In genomic region chr3:179956416-179956830, GRCh38 we compare ENCODE assay signal across 9 cellular contexts.
DNase-seq lines count a peak whose midpoint lies in the region; ATAC-seq, FAIRE-seq and TF ChIP-seq lines count a peak whose summit lies in the region.
"Had no signal": no experiment of that assay in that cellular context is flagged by ENCODE, and none has a peak within 500 bp of the region (broad histone marks: within the 10 kb centered on the region; RNA-seq: fewer than 3 reads in every experiment).

No MANE protein-coding gene starts in this region.

- TF ChIP-seq POLR2A in GM12878 (IDR thresholded peaks at IDR 0.05; ENCODE audit: low read depth, low read length): no peak
- no peak for TF ChIP-seq POLR2A in ovary (IDR thresholded peaks at IDR 0.05)

- H4K8ac ChIP-seq in mesenchymal stem cell (ENCODE audit: low read length): no peak overlapping the region

- in situ Hi-C loops in GM12878 (cut with MboI): loop anchor here (25.0 kb wide), 2 partner anchors 894 to 1444 kb away; partner anchors contain the start of gene ZMAT3

- H4K91ac ChIP-seq in mesenchymal stem cell (ENCODE audit: low read length): no peak overlapping the region

- RAD21 ChIA-PET in GM12878 (lab: Charles Lee; ENCODE audit: unreplicated experiment): interaction anchor here (1.4 to 3.2 kb wide), 7 partner anchors 11 to 376 kb away, joined by 4 to 22 read pairs (median 10); no protein-coding TSS in a partner anchor

- POLR2A ChIA-PET in GM12878 (lab: Charles Lee): interaction anchor here (2.9 kb wide), 1 partner anchor 11 kb away, joined by 17 read pairs; no protein-coding TSS in a partner anchor
- POLR2A ChIA-PET in SK-N-SH (lab: Yijun Ruan, JAX): no interaction called here

- H3K79me2 ChIP-seq in GM12878 (ENCODE audit: control insufficient read depth, insufficient read depth, low read length) (no peaks in the 10 kb centered on the region), SK-N-SH (ENCODE audit: insufficient read depth) (no peaks in the 10 kb centered on the region)

- no peaks in the 10 kb centered on the region for H3K79me1 ChIP-seq in mesenchymal stem cell (replicated peaks; ENCODE audit: low read length, poor library complexity, severe bottlenecking)

- H3K23ac ChIP-seq in mesenchymal stem cell (ENCODE audit: low read length in 2 of 2): no peak overlapping the region

- H3K9me3 ChIP-seq in GM12878 (replicated peaks; ENCODE audit: control insufficient read depth, insufficient read depth, low read length) (peaks cover 3% of the 10 kb centered on the region; the same call in 2 of the 3 replicates), SK-N-SH (no peaks in the 10 kb centered on the region), mesenchymal stem cell (ENCODE audit: control insufficient read depth, low read length) (no peaks in the 10 kb centered on the region), BE2C (no peaks in the 10 kb centered on the region), ovary (no peaks in the 10 kb centered on the region)

- DNase-seq in Jurkat, Clone E6-1 (ENCODE audit: low read depth, low spot score): peak; percentile 98
- DNase-seq in GM12878 (ENCODE audit: low read depth, low spot score): peak; percentile 96
- DNase-seq in SK-N-SH: no peak
- DNase-seq in mesenchymal stem cell: no peak
- no peak for DNase-seq in BE2C
- no peak for DNase-seq in ovary

- H2AFZ ChIP-seq in GM12878 (ENCODE audit: control insufficient read depth, low read depth, low read length) (no peak overlapping the region), SK-N-SH (ENCODE audit: low read depth) (no peak overlapping the region), mesenchymal stem cell (ENCODE audit: low read depth, low read length) (no peak overlapping the region)

- peak overlapping the region; percentile 46 for H3K4me3 ChIP-seq in Jurkat, Clone E6-1 (ENCODE audit: low read length)
- H3K4me3 ChIP-seq in GM12878 (peak overlapping the region; percentile 4; the same call in 1 of the 2 replicates), SK-N-SH (ENCODE audit: low read depth in 2 of 2, low read length in 1 of 2) (no peak overlapping the region), mesenchymal stem cell (ENCODE audit: insufficient read depth in 1 of 2, low read depth in 1 of 2, low read length in 2 of 2) (no peak overlapping the region), BE2C (ENCODE audit: low read depth, low read length) (no peak overlapping the region), ovary (no peak overlapping the region)

- FAIRE-seq in GM12878 (lab: Jason Lieb, UNC): peak; percentile 80
- FAIRE-seq: bronchial epithelial cell had no signal

- no peak overlapping the region for H3K14ac ChIP-seq in mesenchymal stem cell (ENCODE audit: low read length in 2 of 2)

- H3K36me3 ChIP-seq in GM12878 (ENCODE audit: control insufficient read depth in 2 of 2, insufficient read depth in 2 of 2, low read length in 1 of 2) (no peaks in the 10 kb centered on the region), SK-N-SH (replicated peaks in 1 of 2; ENCODE audit: control insufficient read depth in 1 of 2, insufficient read depth in 2 of 2, low read length in 1 of 2) (no peaks in the 10 kb centered on the region), mesenchymal stem cell (ENCODE audit: control insufficient read depth in 1 of 2, insufficient read depth in 2 of 2, low read depth in 1 of 2, low read length in 2 of 2) (no peaks in the 10 kb centered on the region), BE2C (no peaks in the 10 kb centered on the region), ovary (no peaks in the 10 kb centered on the region)

- CTCF ChIA-PET in GM12878 (lab: Yijun Ruan, JAX) (interaction anchor here (1.5 to 3.2 kb wide), 4 partner anchors 27 to 145 kb away, joined by 4 to 14 read pairs (median 8); no protein-coding TSS in a partner anchor), SK-N-SH (lab: Yijun Ruan, JAX) (interaction anchor here (1.4 kb wide), 1 partner anchor 27 kb away, joined by 4 read pairs; no protein-coding TSS in a partner anchor)

- no peak overlapping the region for H3K4ac ChIP-seq in mesenchymal stem cell (ENCODE audit: low read depth in 1 of 2, low read length in 2 of 2)

- H3K27me3 ChIP-seq in GM12878 (replicated peaks in 1 of 2; ENCODE audit: control insufficient read depth in 2 of 2, insufficient read depth in 2 of 2, low read length in 1 of 2) (no peaks in the 10 kb centered on the region), SK-N-SH (ENCODE audit: insufficient read depth) (no peaks in the 10 kb centered on the region), mesenchymal stem cell (ENCODE audit: control insufficient read depth in 1 of 2, insufficient read depth in 1 of 2, low read length in 2 of 2) (no peaks in the 10 kb centered on the region), BE2C (no peaks in the 10 kb centered on the region), ovary (no peaks in the 10 kb centered on the region)

- H2BK120ac ChIP-seq in mesenchymal stem cell (ENCODE audit: low read depth, low read length): no peak overlapping the region

- H3K27ac ChIP-seq in GM12878 (ENCODE audit: control insufficient read depth, insufficient read depth) (peak overlapping the region; percentile 70), SK-N-SH (ENCODE audit: low read depth in 2 of 2, low read length in 1 of 2) (no peak overlapping the region), mesenchymal stem cell (ENCODE audit: low read length, poor library complexity, severe bottlenecking) (no peak overlapping the region), ovary (no peak overlapping the region)

- H3K18ac ChIP-seq in mesenchymal stem cell (ENCODE audit: low read depth in 1 of 2, low read length in 2 of 2): no peak overlapping the region

- SMC1A ChIA-PET in GM12878 (lab: Charles Lee; ENCODE audit: uncharacterized antibody, unreplicated experiment): interaction anchor here (0.6 to 4.4 kb wide), 15 partner anchors 8 to 594 kb away, joined by 3 to 38 read pairs (median 4); partner anchors contain the start of gene PEX5L

- no peak for TF ChIP-seq CTCF in GM12878 (IDR thresholded peaks at IDR 0.05 in 2 of 3, conservative IDR thresholded peaks at IDR 0.05 in 1 of 3; ENCODE audit: control insufficient read depth in 2 of 3, extremely low read depth in 1 of 3, insufficient read depth in 1 of 3, low read depth in 3 of 3, low read length in 3 of 3)
- no peak for TF ChIP-seq CTCF in SK-N-SH (IDR thresholded peaks at IDR 0.05)
- no peak for TF ChIP-seq CTCF in BE2C (IDR thresholded peaks at IDR 0.05; ENCODE audit: low read depth, low read length)
- TF ChIP-seq CTCF in ovary (IDR thresholded peaks at IDR 0.05): no peak

- no peaks in the 10 kb centered on the region for H3F3A ChIP-seq in SK-N-SH (replicated peaks; ENCODE audit: insufficient read depth)

- H3K4me2 ChIP-seq in GM12878 (ENCODE audit: control insufficient read depth, insufficient read depth) (peak overlapping the region; percentile 75), SK-N-SH (no peak overlapping the region), mesenchymal stem cell (ENCODE audit: low read length, poor library complexity, severe bottlenecking) (no peak overlapping the region)

- no peak overlapping the region for H2AK5ac ChIP-seq in mesenchymal stem cell (ENCODE audit: low read length, severe bottlenecking)

- peak; percentile 89 to 98 for TF ChIP-seq EP300 in GM12878 (IDR thresholded peaks at IDR 0.05; ENCODE audit: borderline replicate concordance in 1 of 2, control insufficient read depth in 1 of 2, low read depth in 2 of 2, low read length in 2 of 2)
- TF ChIP-seq EP300 in SK-N-SH (IDR thresholded peaks at IDR 0.05; ENCODE audit: borderline replicate concordance in 1 of 2, low read depth in 1 of 2, low read length in 1 of 2): no peak
- no peak for TF ChIP-seq EP300 in ovary (IDR thresholded peaks at IDR 0.05)

- no peaks in the 10 kb centered on the region for H3K9me2 ChIP-seq in SK-N-SH

- no TSS peak for BruUV-seq in GM12878 (replicated peaks; lab: Mats Ljungman, UMichigan)

- WGBS in GM12878 (ENCODE audit: insufficient coverage, insufficient replicate concordance, low lambda C conversion rate, missing lambda C conversion rate): 3% methylated on average over 7 of the region's 7 CpGs
- 76% methylated on average over 7 of the region's 7 CpGs for WGBS in SK-N-SH (ENCODE audit: low lambda C conversion rate)
- 89% methylated on average over 7 of the region's 7 CpGs for WGBS in mesenchymal stem cell
- WGBS in ovary, 3 donors: 83 to 94% (median 94%) methylated on average over 7 of the region's 7 CpGs

- intact Hi-C loops in GM12878 (cut with micrococcal nuclease; ENCODE audit: unreplicated experiment): loop anchor here (1.0 to 10.0 kb wide), 4 partner anchors 27 to 308 kb away; partner anchors contain the start of gene PEX5L
- intact Hi-C loops in ovary (cut with DNase I): no loop called here

- H3K9ac ChIP-seq in GM12878 (ENCODE audit: control insufficient read depth, insufficient read depth, low read length) (no peak overlapping the region), SK-N-SH (no peak overlapping the region), mesenchymal stem cell (ENCODE audit: low read length) (no peak overlapping the region)

- ATAC-seq in GM18873 (IDR thresholded peaks at IDR 0.05; ENCODE audit: low FRiP score, unreplicated experiment): peak; percentile 94
- ATAC-seq in HG02571 (IDR thresholded peaks at IDR 0.05; ENCODE audit: unreplicated experiment): peak; percentile 86
- ATAC-seq in GM12878: peak; percentile 91

- H2BK5ac ChIP-seq in mesenchymal stem cell (ENCODE audit: low read depth, low read length, poor library complexity, severe bottlenecking): no peak overlapping the region

- H2BK15ac ChIP-seq in mesenchymal stem cell (ENCODE audit: low read depth, poor library complexity, severe bottlenecking): no peak overlapping the region

- no peak overlapping the region for H2BK12ac ChIP-seq in mesenchymal stem cell (ENCODE audit: low read length in 2 of 2)

- no peaks in the 10 kb centered on the region for H4K20me1 ChIP-seq in GM12878 (ENCODE audit: control insufficient read depth, insufficient read depth)
- no peaks in the 10 kb centered on the region for H4K20me1 ChIP-seq in SK-N-SH (ENCODE audit: insufficient read depth)

- peaks cover 27% of the 10 kb centered on the region for H3K4me1 ChIP-seq in GM12878 (ENCODE audit: control insufficient read depth, insufficient read depth, low read length)
- H3K4me1 ChIP-seq in SK-N-SH (ENCODE audit: control insufficient read depth in 1 of 2, insufficient read depth in 2 of 2, low read depth in 1 of 2, low read length in 1 of 2): no peaks in the 10 kb centered on the region
- H3K4me1 ChIP-seq in mesenchymal stem cell (ENCODE audit: control insufficient read depth, insufficient read depth, low read depth, low read length): peaks cover 1% of the 10 kb centered on the region
- H3K4me1 ChIP-seq in BE2C: no peaks in the 10 kb centered on the region
- H3K4me1 ChIP-seq in ovary (ENCODE audit: insufficient read depth): no peaks in the 10 kb centered on the region

- no peak for TF ChIP-seq RAD21 in GM12878 (IDR thresholded peaks at IDR 0.05; ENCODE audit: insufficient read depth, low read depth, low read length)
- no peak for TF ChIP-seq RAD21 in SK-N-SH (IDR thresholded peaks at IDR 0.05; ENCODE audit: low read length)

TF ChIP-seq in GM12878, 131 proteins besides CTCF, POLR2A, EP300 and RAD21 (continues in another document):
- TF ChIP-seq BHLHE40 (IDR thresholded peaks at IDR 0.05; ENCODE audit: borderline replicate concordance in 1 of 2, low read depth in 2 of 2, low read length in 1 of 2) (peak; percentile 79 to 89), EED (IDR thresholded peaks at IDR 0.05; ENCODE audit: low read depth) (peak; percentile 81)

Comparison
In these comparisons a context has a peak if more than half of its experiments do, and no peak if none do; other contexts are left out.
1. DNase-seq: peak in Jurkat, Clone E6-1 (single experiment) and GM12878 (single experiment); none in SK-N-SH (single experiment), mesenchymal stem cell (single experiment), BE2C (single experiment) and ovary (0 of 5).
2. H3K4me3 ChIP-seq: peak in Jurkat, Clone E6-1 (single experiment) and GM12878 (single experiment); none in SK-N-SH (0 of 2), mesenchymal stem cell (0 of 2), BE2C (single experiment) and ovary (single experiment).
3. Peak in every context shown above with its lines, with median percentiles within 50 percentile points of each other: ATAC-seq.